12 cellular contexts compared by ENCODE assay signal in the genomic region with DNA sequence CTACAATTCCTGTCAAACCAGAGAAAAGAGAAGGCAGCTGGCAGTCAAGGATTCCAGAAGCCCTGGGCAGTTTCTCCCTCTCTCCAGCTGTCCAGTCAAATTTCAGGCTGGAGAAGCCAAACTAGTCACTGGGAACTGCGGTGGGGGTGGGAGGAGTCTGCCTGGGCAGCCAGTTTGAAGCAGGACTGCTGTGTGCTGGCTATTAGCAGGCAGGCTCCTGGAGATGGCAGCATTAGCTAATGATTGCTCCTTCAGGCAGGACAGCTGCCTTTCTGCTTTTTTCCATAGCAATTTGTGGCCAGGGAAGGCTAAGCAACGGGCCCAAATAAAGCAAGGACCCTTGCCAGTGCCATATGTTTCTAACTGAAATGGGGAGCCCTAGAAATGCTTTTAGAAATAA. TPM values are rescaled to one million over a fixed set of nuclear protein-coding genes. Genes with fewer than 3 reads are reported as not detected.
DNase-seq lines count a peak whose midpoint lies in the region; ATAC-seq lines count a peak whose summit lies in the region.
"Had no signal": no experiment of that assay in that cellular context is flagged by ENCODE, and none has a peak within 500 bp of the region (broad histone marks: within the 10 kb centered on the region; RNA-seq: fewer than 3 reads in every experiment).

No MANE protein-coding gene starts in this region.

- H3K9me3 Mint-ChIP-seq in activated naive CD8-positive, alpha-beta T cell treated with anti-CD3 and anti-CD28 coated beads for 36 hours = no peaks in the 10 kb centered on the region

- H3K36me3 Mint-ChIP-seq in activated naive CD8-positive, alpha-beta T cell treated with anti-CD3 and anti-CD28 coated beads for 36 hours = no peaks in the 10 kb centered on the region

- H3K27ac ChIP-seq in SJCRH30 = peak overlapping the region; percentile 73
- H3K27ac ChIP-seq: ascending aorta, WERI-Rb-1 had no signal

- intact Hi-C loops in left cardiac atrium (cut with DNase I) (no loop called here), sciatic nerve (cut with DNase I) (no loop called here)

- no peaks in the 10 kb centered on the region for H3K4me1 Mint-ChIP-seq in activated naive CD8-positive, alpha-beta T cell treated with anti-CD3 and anti-CD28 coated beads for 36 hours

- DNase-seq in GOT3 (lab: John Stamatoyannopoulos, UW) (peak; percentile 1), SJCRH30 (peak; percentile 84 to 89), left cardiac atrium (peak; percentile 22), sciatic nerve (ENCODE audit: low spot score) (peak; percentile 60), germinal center (ENCODE audit: low spot score) (no peak), NCI-H774 (lab: John Stamatoyannopoulos, UW) (no peak)
- no peak for DNase-seq in activated naive CD8-positive, alpha-beta T cell treated with anti-CD3 and anti-CD28 coated beads for 36 hours
- DNase-seq: NCI-H1092; stimulated activated CD4-positive, alpha-beta T cell treated with anti-CD3 and anti-CD28 coated beads, Interleukin-2, amount 100 ng/mL, for 24 hours; WERI-Rb-1 had no signal

- H3K9me3 ChIP-seq in SJCRH30 (replicated peaks) = no peaks in the 10 kb centered on the region
- H3K9me3 ChIP-seq: ascending aorta had no signal

- ATAC-seq in left cardiac atrium (peak; percentile 73 to 74), sciatic nerve (peak; percentile 76), HG02588 (IDR thresholded peaks at IDR 0.05; ENCODE audit: unreplicated experiment) (no peak)

- no peaks in the 10 kb centered on the region for H3K27me3 Mint-ChIP-seq in activated naive CD8-positive, alpha-beta T cell treated with anti-CD3 and anti-CD28 coated beads for 36 hours

- no peaks in the 10 kb centered on the region for H3K27me3 ChIP-seq in SJCRH30
- H3K27me3 ChIP-seq: ascending aorta had no signal

- no peak overlapping the region for H3K27ac Mint-ChIP-seq in activated naive CD8-positive, alpha-beta T cell treated with anti-CD3 and anti-CD28 coated beads for 36 hours

- H3K36me3 ChIP-seq in SJCRH30 = no peaks in the 10 kb centered on the region
- H3K36me3 ChIP-seq: ascending aorta, WERI-Rb-1 had no signal

- no peak overlapping the region for H3K4me3 Mint-ChIP-seq in activated naive CD8-positive, alpha-beta T cell treated with anti-CD3 and anti-CD28 coated beads for 36 hours

- peaks cover 9% of the 10 kb centered on the region for H3K4me1 ChIP-seq in SJCRH30
- H3K4me1 ChIP-seq: ascending aorta had no signal

- H3K4me3 ChIP-seq in SJCRH30 = no peak overlapping the region
- H3K4me3 ChIP-seq: ascending aorta had no signal

RNA-seq across cellular contexts. Expression of gene FGF13, which starts 44.7 kb away (rescaled TPM):
- 55.6 and 59.0 TPM in 2 replicates for total RNA-seq in SJCRH30 (2014; rRNA removed; shearing (Covaris generic))
- total RNA-seq in left cardiac atrium (1 to 10 TPM; 2.4 to 4.3 TPM), sciatic nerve (10.4 TPM)
- total RNA-seq in activated naive CD8-positive, alpha-beta T cell treated with anti-CD3 and anti-CD28 coated beads for 36 hours = not detected

Comparison
In these comparisons a context has a peak if more than half of its experiments do, and no peak if none do; other contexts are left out.
1. DNase-seq: peak in GOT3 (single experiment), SJCRH30 (2 of 2), left cardiac atrium (single experiment) and sciatic nerve (single experiment); none in germinal center (single experiment), activated naive CD8-positive, alpha-beta T cell treated with anti-CD3 and anti-CD28 coated beads for 36 hours (single experiment) and NCI-H774 (single experiment).